Comparison of ENCODE assay signal across 18 cellular contexts in genomic region chr20:57178582-57179112, GRCh38.
"Had no signal": no experiment of that assay in that cellular context is flagged by ENCODE, and none has a peak within 500 bp of the region (broad histone marks: within the 10 kb centered on the region; RNA-seq: fewer than 3 reads in every experiment).

No MANE protein-coding gene starts in this region.

- DNase-seq: activated CD4-positive, alpha-beta T cell treated with anti-CD3 and anti-CD28 coated beads, Interleukin-2, amount 10 ng/mL, durations not matched to agents 7 days and 5 days; activated CD8-positive, alpha-beta T cell treated with anti-CD3 and anti-CD28 coated beads, Interleukin-2, amount 10 ng/mL, durations not matched to agents 7 days and 5 days; activated naive CD4-positive, alpha-beta T cell treated with anti-CD3 and anti-CD28 coated beads, Interleukin-2, amount 10 ng/mL, durations not matched to agents 7 days and 5 days; activated T-cell treated with anti-CD3 and anti-CD28 coated beads, Interleukin-2, amount 50 U/mL, for 24 hours; aorta; brain microvascular endothelial cell; effector CD4-positive, alpha-beta T cell; heart right ventricle; left ventricle myocardium superior; mesenchymal stem cell; naive thymus-derived CD4-positive, alpha-beta T cell; pancreas; stimulated activated CD4-positive, alpha-beta T cell treated with anti-CD3 and anti-CD28 coated beads, Interleukin-4, amount 100 ng/mL, for 24 hours; stomach had no signal

- FAIRE-seq: pancreas had no signal

- H3K27ac Mint-ChIP-seq: activated CD4-positive, alpha-beta T cell treated with anti-CD3 and anti-CD28 coated beads, Interleukin-2, amount 10 ng/mL, durations not matched to agents 7 days and 5 days; activated CD8-positive, alpha-beta T cell treated with anti-CD3 and anti-CD28 coated beads, Interleukin-2, amount 10 ng/mL, durations not matched to agents 7 days and 5 days; activated naive CD4-positive, alpha-beta T cell treated with anti-CD3 and anti-CD28 coated beads, Interleukin-2, amount 10 ng/mL, durations not matched to agents 7 days and 5 days; activated T-cell treated with anti-CD3 and anti-CD28 coated beads, Interleukin-2, amount 50 U/mL, for 24 hours; naive thymus-derived CD4-positive, alpha-beta T cell; stimulated activated effector memory CD8-positive, alpha-beta T cell treated with anti-CD3 and anti-CD28 coated beads, Interleukin-12 subunit alpha, Interleukin-12 subunit beta, amount 100 ng/mL, for 72 hours; T-helper 1 cell treated with Interleukin-12 subunit alpha and Interleukin-12 subunit beta and Interleukin-4 antibody, amounts not matched to agents 30 μg/mL and 1 μg/mL, for 36 hours had no signal

- ATAC-seq: activated CD8-positive, alpha-beta T cell treated with anti-CD3 and anti-CD28 coated beads, Interleukin-2, amount 10 ng/mL, durations not matched to agents 7 days and 5 days; heart right ventricle; left ventricle myocardium superior; naive thymus-derived CD4-positive, alpha-beta T cell; stimulated activated effector memory CD8-positive, alpha-beta T cell treated with anti-CD3 and anti-CD28 coated beads, Interleukin-12 subunit alpha, Interleukin-12 subunit beta, amount 100 ng/mL, for 72 hours had no signal

- H3K4me3 Mint-ChIP-seq: activated CD4-positive, alpha-beta T cell treated with anti-CD3 and anti-CD28 coated beads, Interleukin-2, amount 10 ng/mL, durations not matched to agents 7 days and 5 days; activated CD8-positive, alpha-beta T cell treated with anti-CD3 and anti-CD28 coated beads, Interleukin-2, amount 10 ng/mL, durations not matched to agents 7 days and 5 days; activated naive CD4-positive, alpha-beta T cell treated with anti-CD3 and anti-CD28 coated beads, Interleukin-2, amount 10 ng/mL, durations not matched to agents 7 days and 5 days; activated T-cell treated with anti-CD3 and anti-CD28 coated beads, Interleukin-2, amount 50 U/mL, for 24 hours; stimulated activated effector memory CD8-positive, alpha-beta T cell treated with anti-CD3 and anti-CD28 coated beads, Interleukin-12 subunit alpha, Interleukin-12 subunit beta, amount 100 ng/mL, for 72 hours; T-helper 1 cell treated with Interleukin-12 subunit alpha and Interleukin-12 subunit beta and Interleukin-4 antibody, amounts not matched to agents 30 μg/mL and 1 μg/mL, for 36 hours had no signal

- H3K4me1 Mint-ChIP-seq: activated CD4-positive, alpha-beta T cell treated with anti-CD3 and anti-CD28 coated beads, Interleukin-2, amount 10 ng/mL, durations not matched to agents 7 days and 5 days; activated naive CD4-positive, alpha-beta T cell treated with anti-CD3 and anti-CD28 coated beads, Interleukin-2, amount 10 ng/mL, durations not matched to agents 7 days and 5 days had no signal

- H3K4me3 ChIP-seq: esophagus muscularis mucosa, heart right ventricle, pancreas, stomach, upper lobe of left lung had no signal

- H3K36me3 Mint-ChIP-seq: activated naive CD4-positive, alpha-beta T cell treated with anti-CD3 and anti-CD28 coated beads, Interleukin-2, amount 10 ng/mL, durations not matched to agents 7 days and 5 days; naive thymus-derived CD4-positive, alpha-beta T cell; stimulated activated effector memory CD8-positive, alpha-beta T cell treated with anti-CD3 and anti-CD28 coated beads, Interleukin-12 subunit alpha, Interleukin-12 subunit beta, amount 100 ng/mL, for 72 hours had no signal

- H3K36me3 ChIP-seq: brain microvascular endothelial cell, esophagus muscularis mucosa, heart right ventricle, pancreas, stomach, upper lobe of left lung had no signal

- H3K27me3 Mint-ChIP-seq: activated CD4-positive, alpha-beta T cell treated with anti-CD3 and anti-CD28 coated beads, Interleukin-2, amount 10 ng/mL, durations not matched to agents 7 days and 5 days had no signal

- H3K27me3 ChIP-seq: brain microvascular endothelial cell, pancreas, upper lobe of left lung had no signal

- H3K27ac ChIP-seq: brain microvascular endothelial cell, esophagus muscularis mucosa, heart right ventricle, pancreas, stomach, upper lobe of left lung had no signal

- H3K4me1 ChIP-seq: esophagus muscularis mucosa, heart right ventricle, pancreas, stomach, upper lobe of left lung had no signal

- H3K9me3 Mint-ChIP-seq: activated CD4-positive, alpha-beta T cell treated with anti-CD3 and anti-CD28 coated beads, Interleukin-2, amount 10 ng/mL, durations not matched to agents 7 days and 5 days; activated naive CD4-positive, alpha-beta T cell treated with anti-CD3 and anti-CD28 coated beads, Interleukin-2, amount 10 ng/mL, durations not matched to agents 7 days and 5 days; activated T-cell treated with anti-CD3 and anti-CD28 coated beads, Interleukin-2, amount 50 U/mL, for 24 hours; T-helper 1 cell treated with Interleukin-12 subunit alpha and Interleukin-12 subunit beta and Interleukin-4 antibody, amounts not matched to agents 30 μg/mL and 1 μg/mL, for 36 hours had no signal

- H3K9me3 ChIP-seq: esophagus muscularis mucosa, heart right ventricle, pancreas, stomach, upper lobe of left lung had no signal
